1 cellular context compared by ENCODE assay signal in genomic region chr1:9869831-9870251, GRCh38.
A peak's percentile ranks its signal among the peaks of the same experiment; 100 is the strongest.
TF ChIP-seq lines count a peak whose summit lies in the region.

No MANE protein-coding gene starts in this region.

TF ChIP-seq in HepG2, 621 proteins besides CTCF, POLR2A, EP300 and RAD21:
- no peak for TF ChIP-seq ATF2 (CRISPR knock-in tag; IDR thresholded peaks at IDR 0.05)
- TF ChIP-seq AGO2 (optimal IDR thresholded peaks at IDR 0.05; ENCODE audit: low read depth, low read length) = peak; percentile 5
